13 cellular contexts compared by ENCODE assay signal in the genomic region with DNA sequence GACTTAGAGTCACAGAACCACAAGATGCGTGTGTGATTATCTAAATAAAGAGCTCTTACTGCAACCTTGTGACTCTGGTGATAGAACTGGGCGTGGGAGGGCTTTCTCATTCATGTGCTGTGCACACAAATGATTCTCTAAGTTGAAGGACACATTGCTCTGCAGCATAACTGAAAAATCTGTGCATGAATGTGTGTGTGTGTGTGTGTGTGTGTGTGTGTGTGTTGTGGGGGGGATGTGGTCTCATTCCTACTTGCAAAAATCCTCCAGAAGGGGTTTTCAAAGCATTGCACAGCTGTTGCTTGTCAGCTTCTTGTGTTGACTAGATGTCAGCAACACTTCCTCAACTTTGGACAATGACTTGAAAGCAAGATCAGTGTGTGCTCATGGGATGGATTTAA.
DNase-seq lines count a peak whose midpoint lies in the region; ATAC-seq, FAIRE-seq and TF ChIP-seq lines count a peak whose summit lies in the region.
"Had no signal": no experiment of that assay in that cellular context is flagged by ENCODE, and none has a peak within 500 bp of the region (broad histone marks: within the 10 kb centered on the region; RNA-seq: fewer than 3 reads in every experiment).

No MANE protein-coding gene starts in this region.

- peak overlapping the region; percentile 11; the same call in 1 of the 2 replicates for H3K4me3 ChIP-seq in ACC112 (ENCODE audit: low read depth, low read length)
- no peak overlapping the region for H3K4me3 ChIP-seq in foreskin fibroblast (ENCODE audit: low read depth in 1 of 2, low read length in 2 of 2)
- H3K4me3 ChIP-seq: vagina had no signal

- DNase-seq in GM19239 (ENCODE audit: insufficient read length, low spot score) (no peak), MV-4-11 (lab: John Stamatoyannopoulos, UW) (peak; percentile 35), foreskin fibroblast (peak; percentile 35 to 64), NCI-H146 treated with DMSO at 0.1 percent for 48 hours (lab: John Stamatoyannopoulos, UW; ENCODE audit: unreplicated experiment) (no peak), NCI-H2029 (lab: John Stamatoyannopoulos, UW) (no peak)
- DNase-seq in stimulated activated CD4-positive, alpha-beta T cell treated with anti-CD3 and anti-CD28 coated beads, Interleukin-4, amount 100 ng/mL, for 4 hours = no peak
- DNase-seq: activated gamma-delta T cell; NCI-H2171; stimulated activated CD4-positive, alpha-beta T cell treated with anti-CD3 and anti-CD28 coated beads, Interleukin-4, amount 100 ng/mL, for 1 hour; T-helper 1 cell had no signal

- ATAC-seq in GM19455 (IDR thresholded peaks at IDR 0.05; ENCODE audit: unreplicated experiment) = no peak

- H3K79me2 ChIP-seq in ACC112 (ENCODE audit: control insufficient read depth, insufficient read depth, low read length, unreplicated experiment) = peaks cover 60% of the 10 kb centered on the region

- FAIRE-seq in GM19239 (lab: Jason Lieb, UNC) = peak; percentile 86

- peaks cover 18% of the 10 kb centered on the region for H3K4me1 ChIP-seq in ACC112 (ENCODE audit: control insufficient read depth, insufficient read depth, low read length, unreplicated experiment)

- H3K36me3 ChIP-seq in ACC112 (ENCODE audit: insufficient read depth, low read length) = no peaks in the 10 kb centered on the region
- H3K36me3 ChIP-seq: vagina had no signal

- TF ChIP-seq CTCF in foreskin fibroblast (IDR thresholded peaks at IDR 0.05; ENCODE audit: low read depth, low read length) = no peak

- no peaks in the 10 kb centered on the region for H3K27me3 ChIP-seq in ACC112 (ENCODE audit: insufficient read depth, low read length)
- H3K27me3 ChIP-seq: vagina had no signal

- H2AFZ ChIP-seq in ACC112 (ENCODE audit: low read length, unreplicated experiment) = no peak overlapping the region

- H3K27ac ChIP-seq in ACC112 (ENCODE audit: low read depth, low read length) = peak overlapping the region; percentile 25
- H3K27ac ChIP-seq: vagina had no signal

Comparison
In these comparisons a context has a peak if more than half of its experiments do, and no peak if none do; other contexts are left out.
1. DNase-seq: peak in MV-4-11 (single experiment) and foreskin fibroblast (2 of 2); none in GM19239 (single experiment), stimulated activated CD4-positive, alpha-beta T cell treated with anti-CD3 and anti-CD28 coated beads, Interleukin-4, amount 100 ng/mL, for 4 hours (0 of 2), NCI-H146 treated with DMSO at 0.1 percent for 48 hours (single experiment) and NCI-H2029 (single experiment).